Comparison of ENCODE assay signal across 18 cellular contexts in the genomic region with DNA sequence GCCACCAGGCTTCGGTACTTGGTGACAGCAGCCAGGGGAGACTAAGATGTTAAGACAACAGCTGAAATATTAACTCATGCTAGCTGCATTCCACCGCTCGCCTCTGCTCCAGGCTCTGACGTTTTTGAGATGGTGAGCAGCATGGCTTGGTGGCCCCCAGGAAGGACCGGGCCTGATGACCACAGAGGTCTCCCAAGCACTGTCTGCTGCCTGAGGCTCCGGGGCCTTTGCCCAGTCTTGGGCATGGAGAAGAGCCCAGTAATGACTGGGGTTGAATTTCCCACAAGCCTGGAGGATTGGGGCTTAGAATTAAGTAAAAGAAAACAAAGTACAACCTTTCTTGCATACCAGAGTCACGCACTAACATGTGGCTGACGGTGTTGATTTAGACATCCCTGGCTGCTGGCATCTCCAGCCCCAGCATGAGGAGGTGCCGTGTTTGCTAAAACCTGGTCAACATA.
DNase-seq lines count a peak whose midpoint lies in the region; ATAC-seq lines count a peak whose summit lies in the region.
"Had no signal": no experiment of that assay in that cellular context is flagged by ENCODE, and none has a peak within 500 bp of the region (broad histone marks: within the 10 kb centered on the region; RNA-seq: fewer than 3 reads in every experiment).

No MANE protein-coding gene starts in this region.

- H3K27ac ChIP-seq in epithelial cell of prostate: peak overlapping the region; percentile 53
- H3K27ac ChIP-seq in mesenchymal stem cell (ENCODE audit: low read length, poor library complexity, severe bottlenecking): no peak overlapping the region
- H3K27ac ChIP-seq: neutrophil had no signal

- no peak overlapping the region for H3K14ac ChIP-seq in mesenchymal stem cell (ENCODE audit: low read length in 2 of 2)

- no peaks in the 10 kb centered on the region for H3K9me3 ChIP-seq in mesenchymal stem cell (ENCODE audit: control insufficient read depth, low read length)
- H3K9me3 ChIP-seq: neutrophil had no signal

- no peak overlapping the region for H4K8ac ChIP-seq in mesenchymal stem cell (ENCODE audit: low read length)

- H3K79me1 ChIP-seq in mesenchymal stem cell (replicated peaks; ENCODE audit: low read length, poor library complexity, severe bottlenecking): no peaks in the 10 kb centered on the region

- DNase-seq in AML-193 (lab: John Stamatoyannopoulos, UW) (peak; percentile 20 to 21), MV-4-11 (lab: John Stamatoyannopoulos, UW) (peak; percentile 65), epithelial cell of prostate (ENCODE audit: low read depth, low spot score) (peak; percentile 60), mesenchymal stem cell (peak; percentile 52), T-helper 2 cell (no peak), GOT3 (lab: John Stamatoyannopoulos, UW) (no peak), cortex of kidney (lab: John Stamatoyannopoulos, UW) (no peak)
- DNase-seq: activated CD4-positive, CD25-positive, alpha-beta regulatory T cell treated with anti-CD3 and anti-CD28 coated beads, Interleukin-2, amount 50 U/mL, for 72 hours; activated CD8-positive, alpha-beta memory T cell treated with anti-CD3 and anti-CD28 coated beads, Interleukin-2, amount 50 U/mL, for 48 hours; activated naive CD4-positive, alpha-beta T cell treated with anti-CD3 and anti-CD28 coated beads for 36 hours; DMS 273 treated with DMSO at 0.1 percent for 48 hours; NCI-H1694; NCI-H510A; PC-3; T-cell had no signal

- H3K4me3 ChIP-seq in mesenchymal stem cell (ENCODE audit: insufficient read depth in 1 of 2, low read depth in 1 of 2, low read length in 2 of 2): no peak overlapping the region
- H3K4me3 ChIP-seq: K562 had no signal

- H3K4ac ChIP-seq in mesenchymal stem cell (ENCODE audit: low read depth in 1 of 2, low read length in 2 of 2): no peak overlapping the region

- no peak for ATAC-seq in HG02973 (IDR thresholded peaks at IDR 0.05; ENCODE audit: unreplicated experiment)
- ATAC-seq: K562, PC-3, T-cell had no signal

- H2BK120ac ChIP-seq in mesenchymal stem cell (ENCODE audit: low read depth, low read length): no peak overlapping the region

- no peak overlapping the region for H3K23ac ChIP-seq in mesenchymal stem cell (ENCODE audit: low read length in 2 of 2)

- H2AFZ ChIP-seq in mesenchymal stem cell (ENCODE audit: low read depth, low read length): no peak overlapping the region

- no peak overlapping the region for H3K4me2 ChIP-seq in mesenchymal stem cell (ENCODE audit: low read length, poor library complexity, severe bottlenecking)

- H3K4me1 ChIP-seq in mesenchymal stem cell (ENCODE audit: control insufficient read depth, insufficient read depth, low read depth, low read length): peaks cover 10% of the 10 kb centered on the region

- 79% methylated on average over 9 of the region's 9 CpGs for WGBS in mesenchymal stem cell

- H3K18ac ChIP-seq in mesenchymal stem cell (ENCODE audit: low read depth in 1 of 2, low read length in 2 of 2): no peak overlapping the region

- H3K36me3 ChIP-seq in mesenchymal stem cell (ENCODE audit: control insufficient read depth in 1 of 2, insufficient read depth in 2 of 2, low read depth in 1 of 2, low read length in 2 of 2): no peaks in the 10 kb centered on the region
- H3K36me3 ChIP-seq: neutrophil had no signal

- H4K91ac ChIP-seq in mesenchymal stem cell (ENCODE audit: low read length): no peak overlapping the region

- H2BK15ac ChIP-seq in mesenchymal stem cell (ENCODE audit: low read depth, poor library complexity, severe bottlenecking): no peak overlapping the region

- H3K9ac ChIP-seq in mesenchymal stem cell (ENCODE audit: low read length): no peak overlapping the region

- no peak overlapping the region for H2BK5ac ChIP-seq in mesenchymal stem cell (ENCODE audit: low read depth, low read length, poor library complexity, severe bottlenecking)

- no peak overlapping the region for H2BK12ac ChIP-seq in mesenchymal stem cell (ENCODE audit: low read length in 2 of 2)

- no peak overlapping the region for H2AK5ac ChIP-seq in mesenchymal stem cell (ENCODE audit: low read length, severe bottlenecking)

- H3K27me3 ChIP-seq in mesenchymal stem cell (ENCODE audit: control insufficient read depth in 1 of 2, insufficient read depth in 1 of 2, low read length in 2 of 2): peaks cover 0 to 12% of the 10 kb centered on the region in 2 experiments

Comparison
In these comparisons a context has a peak if more than half of its experiments do, and no peak if none do; other contexts are left out.
1. DNase-seq: peak in AML-193 (2 of 2), MV-4-11 (single experiment), epithelial cell of prostate (single experiment) and mesenchymal stem cell (single experiment); none in T-helper 2 cell (0 of 5), GOT3 (single experiment) and cortex of kidney (single experiment).